11 cellular contexts compared by ENCODE assay signal in genomic region chr3:94529821-94530220, GRCh38.
"Had no signal": no experiment of that assay in that cellular context is flagged by ENCODE, and none has a peak within 500 bp of the region (broad histone marks: within the 10 kb centered on the region; RNA-seq: fewer than 3 reads in every experiment).

No MANE protein-coding gene starts in this region.

- H3K4me3 ChIP-seq: GM23248, GM23338, HAP-1 had no signal

- H3K9me3 ChIP-seq: HAP-1 had no signal

- DNase-seq: GM23248, GOT3, H7, H9, HCEC 1CT, HFFc6 had no signal

- FAIRE-seq: H1, H54 had no signal

- H3K4me2 ChIP-seq: GM23338 had no signal

- H3K4me1 ChIP-seq: HAP-1 had no signal

- ATAC-seq: GM23338, HCT116 had no signal

- H3K27ac ChIP-seq: GM23248 had no signal
